In the genomic region with DNA sequence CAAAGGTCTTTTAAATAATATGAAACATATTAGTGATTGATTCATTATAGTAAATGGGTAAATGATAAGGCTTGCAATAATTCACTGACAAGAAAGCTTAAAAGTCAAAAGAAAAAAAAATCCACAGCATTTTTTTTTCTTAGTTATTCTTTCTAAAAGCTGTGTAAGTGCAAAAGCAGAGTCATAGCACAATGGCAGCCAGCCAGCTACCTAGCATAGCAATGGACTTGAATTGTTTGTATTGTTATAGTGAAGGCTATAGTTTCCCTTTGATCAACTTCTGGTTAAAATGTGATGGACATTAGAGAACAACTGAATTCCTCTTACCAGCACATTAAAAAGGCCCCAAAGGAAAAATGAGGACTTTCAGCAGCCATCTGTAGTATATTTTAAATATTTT, we compare ENCODE assay signal across 12 cellular contexts.
A peak's percentile ranks its signal among the peaks of the same experiment; 100 is the strongest.
DNase-seq lines count a peak whose midpoint lies in the region; FAIRE-seq and TF ChIP-seq lines count a peak whose summit lies in the region.
"Had no signal": no experiment of that assay in that cellular context is flagged by ENCODE, and none has a peak within 500 bp of the region (broad histone marks: within the 10 kb centered on the region; RNA-seq: fewer than 3 reads in every experiment).

No MANE protein-coding gene starts in this region.

- BruUV-seq in OCI-LY7 (replicated peaks; lab: Mats Ljungman, UMichigan) = no TSS peak

- intact Hi-C loops in OCI-LY7 (cut with micrococcal nuclease; ENCODE audit: unreplicated experiment) (no loop called here), kidney (cut with DNase I) (no loop called here)

- no peak overlapping the region for H3K4me2 ChIP-seq in OCI-LY7 (ENCODE audit: low read length)

- no peaks in the 10 kb centered on the region for H3K27me3 ChIP-seq in SJSA1 (replicated peaks)
- H3K27me3 ChIP-seq: tibial artery had no signal

- H3K36me3 ChIP-seq in SJSA1 (peaks cover 35% of the 10 kb centered on the region), OCI-LY7 (ENCODE audit: insufficient read depth, low read length) (no peaks in the 10 kb centered on the region), kidney (ENCODE audit: control insufficient read depth in 1 of 2, insufficient read depth in 2 of 2, low read length in 2 of 2) (no peaks in the 10 kb centered on the region)
- H3K36me3 ChIP-seq: tibial artery had no signal

- no peak overlapping the region for H3K4me3 ChIP-seq in SJSA1
- no peak overlapping the region for H3K4me3 ChIP-seq in fibroblast of villous mesenchyme (ENCODE audit: low read depth, low read length)
- no peak overlapping the region for H3K4me3 ChIP-seq in skeletal muscle cell (ENCODE audit: low read depth, low read length)
- no peak overlapping the region for H3K4me3 ChIP-seq in OCI-LY7 (ENCODE audit: low read depth, low read length, poor library complexity, severe bottlenecking)
- no peak overlapping the region for H3K4me3 ChIP-seq in kidney (ENCODE audit: low read length in 2 of 2)
- H3K4me3 ChIP-seq: tibial artery had no signal

- no peaks in the 10 kb centered on the region for H3K9me2 ChIP-seq in OCI-LY7 (ENCODE audit: insufficient read depth, low read length)

- H4K20me1 ChIP-seq in OCI-LY7 (ENCODE audit: insufficient read depth, low read length) = no peaks in the 10 kb centered on the region

- no peak overlapping the region for H3K9ac ChIP-seq in kidney (ENCODE audit: low read length in 2 of 2)

- H3K27ac ChIP-seq in SJSA1 (no peak overlapping the region), OCI-LY7 (ENCODE audit: low read depth, low read length, poor library complexity, severe bottlenecking) (no peak overlapping the region), kidney (ENCODE audit: low read depth in 2 of 2, low read length in 2 of 2) (no peak overlapping the region)
- H3K27ac ChIP-seq: 22Rv1, tibial artery had no signal

- DNase-seq in DMS 273 (lab: John Stamatoyannopoulos, UW; ENCODE audit: unreplicated experiment) (peak; percentile 20), DMS 273 treated with DMSO at 0.1 percent for 48 hours (lab: John Stamatoyannopoulos, UW) (no peak), SJSA1 (ENCODE audit: low read depth in 1 of 2, low spot score in 2 of 2) (peak; percentile 37 to 53), fibroblast of villous mesenchyme (ENCODE audit: low read depth) (peak; percentile 48), skeletal muscle cell (ENCODE audit: low read depth) (peak; percentile 62), NCI-H1105 (lab: John Stamatoyannopoulos, UW) (no peak), OCI-LY7 (ENCODE audit: low spot score) (no peak), kidney (no peak)
- DNase-seq: KG1, NCI-H510A treated with DMSO at 0.1 percent for 48 hours, tibial artery had no signal

- H3K9me3 ChIP-seq in SJSA1 (replicated peaks) = no peaks in the 10 kb centered on the region
- H3K9me3 ChIP-seq in OCI-LY7 (ENCODE audit: low read length) = no peaks in the 10 kb centered on the region
- H3K9me3 ChIP-seq in kidney (ENCODE audit: control insufficient read depth in 1 of 2, low read length in 2 of 2) = no peaks in the 10 kb centered on the region
- H3K9me3 ChIP-seq: tibial artery had no signal

- no peaks in the 10 kb centered on the region for H3K79me2 ChIP-seq in OCI-LY7 (ENCODE audit: insufficient read depth, low read depth, low read length)

- POLR2A ChIA-PET in OCI-LY7 (lab: Charles Lee) = no interaction called here

- H2AFZ ChIP-seq in OCI-LY7 (ENCODE audit: low read length) = no peak overlapping the region

- FAIRE-seq in kidney (lab: Jason Lieb, UNC) = no peak

- CTCF ChIA-PET in OCI-LY7 (lab: Charles Lee; ENCODE audit: unreplicated experiment) = no interaction called here

- H3K4me1 ChIP-seq in SJSA1 (replicated peaks) (no peaks in the 10 kb centered on the region; the same call in 1 of the 2 replicates), OCI-LY7 (ENCODE audit: insufficient read depth, low read length, poor library complexity, severe bottlenecking) (no peaks in the 10 kb centered on the region), kidney (ENCODE audit: control insufficient read depth in 1 of 2, insufficient read depth in 1 of 2, low read depth in 1 of 2, low read length in 2 of 2) (no peaks in the 10 kb centered on the region)
- H3K4me1 ChIP-seq: tibial artery had no signal

- TF ChIP-seq CTCF in fibroblast of villous mesenchyme (IDR thresholded peaks at IDR 0.05; ENCODE audit: insufficient read depth, low read depth, low read length) (no peak), OCI-LY7 (conservative IDR thresholded peaks at IDR 0.05; ENCODE audit: low read length) (no peak), kidney (IDR thresholded peaks at IDR 0.05; ENCODE audit: borderline replicate concordance, extremely low read depth, insufficient read depth) (no peak)

Comparison
In these comparisons a context has a peak if more than half of its experiments do, and no peak if none do; other contexts are left out.
1. DNase-seq: peak in DMS 273 (single experiment), SJSA1 (2 of 2), fibroblast of villous mesenchyme (single experiment) and skeletal muscle cell (single experiment); none in DMS 273 treated with DMSO at 0.1 percent for 48 hours (single experiment), NCI-H1105 (single experiment), OCI-LY7 (single experiment) and kidney (single experiment).